7 cellular contexts compared by ENCODE assay signal in the genomic region with DNA sequence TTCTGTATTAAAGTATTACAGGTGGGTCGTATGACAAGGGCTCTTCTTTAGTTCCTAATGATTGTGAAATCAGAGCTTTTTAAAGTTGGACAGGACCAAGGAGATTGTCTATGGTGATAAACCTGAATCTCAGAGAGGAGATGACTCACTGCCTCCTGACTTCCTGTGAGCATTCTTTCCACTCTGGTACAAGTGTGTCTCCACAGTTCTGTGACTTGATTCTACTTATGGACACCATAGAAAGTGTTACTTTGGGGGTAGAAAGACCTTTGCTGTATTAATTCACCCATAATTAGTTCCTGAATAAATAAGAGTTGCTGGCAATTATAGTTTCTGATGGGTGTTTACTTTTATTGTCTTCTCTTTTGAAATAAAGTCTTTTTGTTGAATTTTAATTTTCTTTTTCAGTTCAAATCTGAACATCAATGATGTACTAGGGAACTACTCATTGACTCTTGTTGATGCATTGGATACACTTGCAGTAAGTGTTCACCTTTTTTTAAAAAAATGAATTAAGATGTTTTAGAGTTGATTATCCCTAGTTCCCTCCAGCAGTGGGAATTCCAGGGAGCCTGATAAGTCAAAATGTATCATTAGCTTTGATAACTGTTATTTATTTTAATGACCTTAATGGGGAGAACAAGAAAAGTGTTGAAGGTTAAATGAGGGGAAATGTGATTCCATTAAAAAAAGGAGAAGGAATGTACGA. TPM values are rescaled to one million over a fixed set of nuclear protein-coding genes. Genes with fewer than 3 reads are reported as not detected.
A peak's percentile ranks its signal among the peaks of the same experiment; 100 is the strongest.
DNase-seq lines count a peak whose midpoint lies in the region; ATAC-seq and TF ChIP-seq lines count a peak whose summit lies in the region.

No MANE protein-coding gene starts in this region.

- WGBS in thyroid gland, 2 donors = 62 to 70% methylated on average over 2 of the region's 2 CpGs

- no peaks in the 10 kb centered on the region for H3K9me2 ChIP-seq in Karpas-422 (replicated peaks; ENCODE audit: insufficient read depth, low read length)

- no peaks in the 10 kb centered on the region for H3K9me3 Mint-ChIP-seq in activated T-helper 2 cell treated with anti-CD3 and anti-CD28 coated beads, Interferon-gamma antibody, Interleukin-2, Interleukin-4, amounts not matched to agents 10 μg/mL and 5 μg/mL and 100 μg/mL, durations not matched to agents 14 hours and 24 hours and 36 hours

- 0 out of 2 replicates have a peak, but pooled peaks cover 3% of the 10 kb centered on the region for H4K20me1 ChIP-seq in Karpas-422 (ENCODE audit: insufficient read depth, low read depth, low read length)

- intact Hi-C loops in activated T-helper 2 cell treated with anti-CD3 and anti-CD28 coated beads, Interferon-gamma antibody, Interleukin-2, Interleukin-4, amounts not matched to agents 10 μg/mL and 5 μg/mL and 100 μg/mL, durations not matched to agents 14 hours and 24 hours and 36 hours (cut with micrococcal nuclease) = loop anchor here (1.0 to 10.0 kb wide), 10 partner anchors 10 to 890 kb away; a partner anchor contains a TSS
- intact Hi-C loops in thyroid gland (cut with DNase I) = no loop called here

- H3K4me3 Mint-ChIP-seq in activated T-helper 2 cell treated with anti-CD3 and anti-CD28 coated beads, Interferon-gamma antibody, Interleukin-2, Interleukin-4, amounts not matched to agents 10 μg/mL and 5 μg/mL and 100 μg/mL, durations not matched to agents 14 hours and 24 hours and 36 hours (ENCODE audit: low read depth) = peak overlapping the region; percentile 62

- peak overlapping the region; percentile 94 for H3K27ac Mint-ChIP-seq in activated T-helper 2 cell treated with anti-CD3 and anti-CD28 coated beads, Interferon-gamma antibody, Interleukin-2, Interleukin-4, amounts not matched to agents 10 μg/mL and 5 μg/mL and 100 μg/mL, durations not matched to agents 14 hours and 24 hours and 36 hours

- ATAC-seq in GM18499 (IDR thresholded peaks at IDR 0.05; ENCODE audit: insufficient read depth, unreplicated experiment) (peak; percentile 38), GM21786 (IDR thresholded peaks at IDR 0.05; ENCODE audit: unreplicated experiment) (peak; percentile 35)

- H3K27me3 Mint-ChIP-seq in activated T-helper 2 cell treated with anti-CD3 and anti-CD28 coated beads, Interferon-gamma antibody, Interleukin-2, Interleukin-4, amounts not matched to agents 10 μg/mL and 5 μg/mL and 100 μg/mL, durations not matched to agents 14 hours and 24 hours and 36 hours (ENCODE audit: low read depth) = no peaks in the 10 kb centered on the region

- H3K79me2 ChIP-seq in Karpas-422 (ENCODE audit: low read length) = peaks cover 99% of the 10 kb centered on the region

- H3K27me3 ChIP-seq in Karpas-422 (ENCODE audit: low read length) = no peaks in the 10 kb centered on the region
- no peaks in the 10 kb centered on the region for H3K27me3 ChIP-seq in thyroid gland

- H2AFZ ChIP-seq in Karpas-422 (ENCODE audit: low read length) = no peak overlapping the region

- H3K36me3 ChIP-seq in Karpas-422 (ENCODE audit: insufficient read depth, low read length) (peaks cover 32% of the 10 kb centered on the region), thyroid gland (peaks cover 5 to 6% of the 10 kb centered on the region in 2 donors)

- H3K4me1 Mint-ChIP-seq in activated T-helper 2 cell treated with anti-CD3 and anti-CD28 coated beads, Interferon-gamma antibody, Interleukin-2, Interleukin-4, amounts not matched to agents 10 μg/mL and 5 μg/mL and 100 μg/mL, durations not matched to agents 14 hours and 24 hours and 36 hours (ENCODE audit: low read depth) = peaks cover 86% of the 10 kb centered on the region

- no peak overlapping the region for H3K4me3 ChIP-seq in Karpas-422 (ENCODE audit: low read length)
- no peak overlapping the region for H3K4me3 ChIP-seq in thyroid gland (replicated peaks in 1 of 3)

- peak overlapping the region; percentile 14; the same call in 1 of the 2 replicates for H3K27ac ChIP-seq in Karpas-422 (ENCODE audit: low read length)
- H3K27ac ChIP-seq in thyroid gland = no peak overlapping the region

- H3K4me2 ChIP-seq in Karpas-422 (ENCODE audit: low read depth, low read length, poor library complexity, severe bottlenecking) = no peak overlapping the region

- H3K9me3 ChIP-seq in Karpas-422 (ENCODE audit: low read length) = no peaks in the 10 kb centered on the region
- H3K9me3 ChIP-seq in thyroid gland = no peaks in the 10 kb centered on the region

- H3K36me3 Mint-ChIP-seq in activated T-helper 2 cell treated with anti-CD3 and anti-CD28 coated beads, Interferon-gamma antibody, Interleukin-2, Interleukin-4, amounts not matched to agents 10 μg/mL and 5 μg/mL and 100 μg/mL, durations not matched to agents 14 hours and 24 hours and 36 hours (ENCODE audit: low read depth) = peaks cover 89% of the 10 kb centered on the region

- H3K4me1 ChIP-seq in Karpas-422 (ENCODE audit: low read length) (peaks cover 76% of the 10 kb centered on the region), thyroid gland (peaks cover 9 to 22% of the 10 kb centered on the region in 2 donors)

- DNase-seq in Karpas-422 (peak; percentile 54), iris pigment epithelial cell (ENCODE audit: low read depth) (peak; percentile 96), thyroid gland (peak; percentile 11 to 18), NCI-H146 (lab: John Stamatoyannopoulos, UW) (no peak)
- DNase-seq in activated T-helper 2 cell treated with anti-CD3 and anti-CD28 coated beads, Interferon-gamma antibody, Interleukin-2, Interleukin-4, amounts not matched to agents 10 μg/mL and 5 μg/mL and 100 μg/mL, durations not matched to agents 14 hours and 24 hours and 36 hours (ENCODE audit: low spot score) = peak; percentile 47

- TF ChIP-seq CTCF in thyroid gland (IDR thresholded peaks at IDR 0.05) = no peak

- no peak for TF ChIP-seq POLR2A in thyroid gland (IDR thresholded peaks at IDR 0.05)

- H3K9ac ChIP-seq in Karpas-422 (ENCODE audit: low read length) = no peak overlapping the region

RNA-seq across cellular contexts. Expression of a gene that starts 7.4 kb away (rescaled TPM):
- total RNA-seq in Karpas-422 (2014; rRNA removed; shearing (Covaris generic); ENCODE audit: low replicate concordance) = 68.8 and 134 TPM in 2 replicates
- 183 and 187 TPM in 2 replicates for total RNA-seq in activated T-helper 2 cell treated with anti-CD3 and anti-CD28 coated beads, Interferon-gamma antibody, Interleukin-2, Interleukin-4, amounts not matched to agents 10 μg/mL and 5 μg/mL and 100 μg/mL, durations not matched to agents 14 hours and 24 hours and 36 hours
- total RNA-seq in thyroid gland = 10 to 100 TPM; 26.1 to 58.4 (median 43.0) TPM
